Comparison of ENCODE assay signal across 18 cellular contexts in the genomic region with DNA sequence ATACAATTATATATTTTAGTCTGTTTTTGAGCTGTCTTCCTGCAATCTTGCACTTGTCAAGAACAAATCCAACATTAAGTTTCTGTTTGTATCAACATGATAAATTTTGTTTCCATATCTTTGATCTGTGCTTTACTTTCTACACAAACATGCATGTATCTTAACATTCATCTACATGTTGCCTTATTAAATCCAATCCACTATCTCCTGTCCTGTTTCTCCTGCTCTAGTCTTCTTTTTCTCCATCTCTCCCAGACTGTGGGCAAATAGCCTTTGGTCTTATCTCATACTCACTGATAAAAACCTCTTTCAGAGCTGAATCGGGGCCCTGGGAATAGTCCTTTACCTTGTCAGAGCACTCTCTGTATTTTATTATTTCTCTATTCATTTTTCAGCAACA.
DNase-seq lines count a peak whose midpoint lies in the region; ATAC-seq, FAIRE-seq and TF ChIP-seq lines count a peak whose summit lies in the region.
"Had no signal": no experiment of that assay in that cellular context is flagged by ENCODE, and none has a peak within 500 bp of the region (broad histone marks: within the 10 kb centered on the region; RNA-seq: fewer than 3 reads in every experiment).

No MANE protein-coding gene starts in this region.

- H3K4me3 ChIP-seq in PC-3 (ENCODE audit: low read length) (no peak overlapping the region), SK-N-SH (ENCODE audit: low read depth in 2 of 2, low read length in 1 of 2) (no peak overlapping the region), endodermal cell (ENCODE audit: low read length) (no peak overlapping the region)
- H3K4me3 ChIP-seq: GM23248, HAP-1 had no signal

- H3K9me3 ChIP-seq in PC-3 (ENCODE audit: low read length) (no peaks in the 10 kb centered on the region), SK-N-SH (no peaks in the 10 kb centered on the region), endodermal cell (ENCODE audit: control insufficient read depth, low read length) (no peaks in the 10 kb centered on the region)
- H3K9me3 ChIP-seq: HAP-1 had no signal

- no peak for ATAC-seq in PC-3
- ATAC-seq: HepG2 had no signal

- TF ChIP-seq RAD21 in SK-N-SH (IDR thresholded peaks at IDR 0.05; ENCODE audit: low read length): 0 out of 2 replicates have a peak, but pooled peaks have one; percentile 16

- CTCF ChIA-PET in PC-3 (lab: Charles Lee): no interaction called here
- CTCF ChIA-PET in SK-N-SH (lab: Yijun Ruan, JAX): interaction anchor here (1.7 to 2.1 kb wide), 2 partner anchors 115 to 161 kb away, joined by 7 read pairs; no protein-coding TSS in a partner anchor

- no peaks in the 10 kb centered on the region for H4K20me1 ChIP-seq in PC-3 (ENCODE audit: low read length)
- H4K20me1 ChIP-seq in SK-N-SH (ENCODE audit: insufficient read depth): no peaks in the 10 kb centered on the region

- no peak overlapping the region for H3K27ac ChIP-seq in PC-3 (ENCODE audit: low read length)
- H3K27ac ChIP-seq in SK-N-SH (ENCODE audit: low read depth in 2 of 2, low read length in 1 of 2): peak overlapping the region in 1 of 2 experiments; percentile 93; a peak in 2 of 4 replicates
- H3K27ac ChIP-seq in endodermal cell (ENCODE audit: low read depth, low read length): no peak overlapping the region
- H3K27ac ChIP-seq: C4-2B, GM23248 had no signal

- H3K9me2 ChIP-seq in PC-3 (replicated peaks; ENCODE audit: low read length): no peaks in the 10 kb centered on the region
- H3K9me2 ChIP-seq in SK-N-SH: no peaks in the 10 kb centered on the region

- H3K9me3 Mint-ChIP-seq in endodermal cell: no peaks in the 10 kb centered on the region
- no peaks in the 10 kb centered on the region for H3K9me3 Mint-ChIP-seq in activated T-helper 2 cell treated with anti-CD3 and anti-CD28 coated beads, Interferon-gamma antibody, Interleukin-2, Interleukin-4, amounts not matched to agents 10 μg/mL and 5 μg/mL and 100 μg/mL, durations not matched to agents 14 hours and 24 hours and 36 hours
- H3K9me3 Mint-ChIP-seq: CD4-positive, alpha-beta T cell had no signal

- H3K9ac ChIP-seq in PC-3 (ENCODE audit: low read length) (no peak overlapping the region), SK-N-SH (no peak overlapping the region), endodermal cell (ENCODE audit: extremely low read depth, low read length, poor library complexity, severe bottlenecking) (no peak overlapping the region)
- H3K9ac ChIP-seq: GM23248 had no signal

- H3K27me3 ChIP-seq in PC-3 (ENCODE audit: low read length) (no peaks in the 10 kb centered on the region), SK-N-SH (ENCODE audit: insufficient read depth) (no peaks in the 10 kb centered on the region), endodermal cell (ENCODE audit: control insufficient read depth, insufficient read depth, low read length, poor library complexity, severe bottlenecking) (no peaks in the 10 kb centered on the region)

- H3K4me3 Mint-ChIP-seq in endodermal cell: no peak overlapping the region
- H3K4me3 Mint-ChIP-seq in activated T-helper 2 cell treated with anti-CD3 and anti-CD28 coated beads, Interferon-gamma antibody, Interleukin-2, Interleukin-4, amounts not matched to agents 10 μg/mL and 5 μg/mL and 100 μg/mL, durations not matched to agents 14 hours and 24 hours and 36 hours (ENCODE audit: low read depth): no peak overlapping the region
- H3K4me3 Mint-ChIP-seq: CD4-positive, alpha-beta T cell had no signal

- no peak for FAIRE-seq in frontal cortex (lab: Jason Lieb, UNC)
- FAIRE-seq: A204.1, GM12892, GM18507, HepG2 had no signal

- H2AFZ ChIP-seq in PC-3 (ENCODE audit: low read length) (peak overlapping the region; percentile 19; the same call in 1 of the 2 replicates), SK-N-SH (ENCODE audit: low read depth) (no peak overlapping the region)
- H2AFZ ChIP-seq: GM23248 had no signal

- H3K27ac Mint-ChIP-seq in endodermal cell: peak overlapping the region; percentile 0
- no peak overlapping the region for H3K27ac Mint-ChIP-seq in activated T-helper 2 cell treated with anti-CD3 and anti-CD28 coated beads, Interferon-gamma antibody, Interleukin-2, Interleukin-4, amounts not matched to agents 10 μg/mL and 5 μg/mL and 100 μg/mL, durations not matched to agents 14 hours and 24 hours and 36 hours
- H3K27ac Mint-ChIP-seq: CD4-positive, alpha-beta T cell had no signal

- H3K4me1 ChIP-seq in PC-3 (ENCODE audit: insufficient read depth, low read length) (no peaks in the 10 kb centered on the region), SK-N-SH (ENCODE audit: control insufficient read depth in 1 of 2, insufficient read depth in 2 of 2, low read depth in 1 of 2, low read length in 1 of 2) (peaks cover 0 to 12% of the 10 kb centered on the region in 2 experiments; a peak in 2 of 4 replicates), endodermal cell (ENCODE audit: control insufficient read depth, insufficient read depth, low read length) (peaks cover 3% of the 10 kb centered on the region)
- H3K4me1 ChIP-seq: HAP-1 had no signal

- 16% methylated on average over 1 of the region's 1 CpG for WGBS in SK-N-SH (ENCODE audit: low lambda C conversion rate)
- WGBS in endodermal cell (ENCODE audit: insufficient coverage in 1 of 2, insufficient read length in 1 of 2), 2 experiments: 32 to 86% methylated on average over 1 of the region's 1 CpG

- H3F3A ChIP-seq in PC-3 (ENCODE audit: low read length, unreplicated experiment) (no peaks in the 10 kb centered on the region), SK-N-SH (replicated peaks; ENCODE audit: insufficient read depth) (no peaks in the 10 kb centered on the region)

- H3K36me3 Mint-ChIP-seq in endodermal cell (ENCODE audit: low read depth): no peaks in the 10 kb centered on the region
- H3K36me3 Mint-ChIP-seq in activated T-helper 2 cell treated with anti-CD3 and anti-CD28 coated beads, Interferon-gamma antibody, Interleukin-2, Interleukin-4, amounts not matched to agents 10 μg/mL and 5 μg/mL and 100 μg/mL, durations not matched to agents 14 hours and 24 hours and 36 hours (ENCODE audit: low read depth): no peaks in the 10 kb centered on the region

- TF ChIP-seq EP300 in SK-N-SH (IDR thresholded peaks at IDR 0.05; ENCODE audit: borderline replicate concordance in 1 of 2, low read depth in 1 of 2, low read length in 1 of 2): peak in 1 of 2 experiments; percentile 90; a peak in 2 of 4 replicates

- H3K36me3 ChIP-seq in PC-3 (ENCODE audit: low read depth, low read length) (no peaks in the 10 kb centered on the region), SK-N-SH (replicated peaks in 1 of 2; ENCODE audit: control insufficient read depth in 1 of 2, insufficient read depth in 2 of 2, low read length in 1 of 2) (no peaks in the 10 kb centered on the region), endodermal cell (ENCODE audit: control insufficient read depth, insufficient read depth, low read length) (no peaks in the 10 kb centered on the region)
- H3K36me3 ChIP-seq: HAP-1 had no signal

- intact Hi-C loops in PC-3 (cut with micrococcal nuclease): no loop called here
- intact Hi-C loops in activated T-helper 2 cell treated with anti-CD3 and anti-CD28 coated beads, Interferon-gamma antibody, Interleukin-2, Interleukin-4, amounts not matched to agents 10 μg/mL and 5 μg/mL and 100 μg/mL, durations not matched to agents 14 hours and 24 hours and 36 hours (cut with micrococcal nuclease): no loop called here

- no peaks in the 10 kb centered on the region for H3K27me3 Mint-ChIP-seq in endodermal cell (ENCODE audit: insufficient read depth)
- no peaks in the 10 kb centered on the region for H3K27me3 Mint-ChIP-seq in activated T-helper 2 cell treated with anti-CD3 and anti-CD28 coated beads, Interferon-gamma antibody, Interleukin-2, Interleukin-4, amounts not matched to agents 10 μg/mL and 5 μg/mL and 100 μg/mL, durations not matched to agents 14 hours and 24 hours and 36 hours (ENCODE audit: low read depth)
- H3K27me3 Mint-ChIP-seq: CD4-positive, alpha-beta T cell had no signal

- H3K79me2 ChIP-seq in PC-3 (ENCODE audit: low read length): no peaks in the 10 kb centered on the region
- H3K79me2 ChIP-seq in SK-N-SH (ENCODE audit: insufficient read depth): no peaks in the 10 kb centered on the region

- POLR2A ChIA-PET in PC-3 (lab: Charles Lee; ENCODE audit: unreplicated experiment) (no interaction called here), SK-N-SH (lab: Yijun Ruan, JAX) (no interaction called here)

- no peak for TF ChIP-seq CTCF in PC-3 (conservative IDR thresholded peaks at IDR 0.05; ENCODE audit: low read depth, low read length)
- TF ChIP-seq CTCF in SK-N-SH (IDR thresholded peaks at IDR 0.05): no peak
- no peak for TF ChIP-seq CTCF in endodermal cell (conservative IDR thresholded peaks at IDR 0.05)

- BruUV-seq in PC-3 (replicated peaks; lab: Mats Ljungman, UMichigan): no TSS peak

- H3K4me2 ChIP-seq in PC-3 (ENCODE audit: low read length) (no peak overlapping the region), SK-N-SH (no peak overlapping the region)

- H3K4me1 Mint-ChIP-seq in endodermal cell: peaks cover 11% of the 10 kb centered on the region
- H3K4me1 Mint-ChIP-seq in activated T-helper 2 cell treated with anti-CD3 and anti-CD28 coated beads, Interferon-gamma antibody, Interleukin-2, Interleukin-4, amounts not matched to agents 10 μg/mL and 5 μg/mL and 100 μg/mL, durations not matched to agents 14 hours and 24 hours and 36 hours (ENCODE audit: low read depth): no peaks in the 10 kb centered on the region

- no peak for DNase-seq in PC-3
- peak; percentile 27 for DNase-seq in SK-N-SH
- DNase-seq in endodermal cell: no peak
- DNase-seq in activated T-helper 2 cell treated with anti-CD3 and anti-CD28 coated beads, Interferon-gamma antibody, Interleukin-2, Interleukin-4, amounts not matched to agents 10 μg/mL and 5 μg/mL and 100 μg/mL, durations not matched to agents 14 hours and 24 hours and 36 hours (ENCODE audit: low spot score): no peak
- DNase-seq in frontal cortex (ENCODE audit: low spot score in 2 of 2): no peak
- no peak for DNase-seq in NCI-H774 (lab: John Stamatoyannopoulos, UW)
- DNase-seq: ACHN; CD4-positive, alpha-beta T cell; DMS153; DMS79; GDM1; GM23248 had no signal
